25 cellular contexts compared by ENCODE assay signal in genomic region chr12:49864817-49865090, GRCh38. TPM values are rescaled to one million over a fixed set of nuclear protein-coding genes. Genes with fewer than 3 reads are reported as not detected.
DNase-seq lines count a peak whose midpoint lies in the region; ATAC-seq and TF ChIP-seq lines count a peak whose summit lies in the region.
"Had no signal": no experiment of that assay in that cellular context is flagged by ENCODE, and none has a peak within 500 bp of the region (broad histone marks: within the 10 kb centered on the region; RNA-seq: fewer than 3 reads in every experiment).

No MANE protein-coding gene starts in this region.

- peaks cover 0 to 32% (median 0%) of the 10 kb centered on the region in 7 donors for H3K27me3 ChIP-seq in spleen (replicated peaks in 1 of 7)

- peaks cover 7% of the 10 kb centered on the region for H3K36me3 Mint-ChIP-seq in glutamatergic neuron (ENCODE audit: unreplicated experiment)
- H3K36me3 Mint-ChIP-seq: CD8-positive, alpha-beta T cell had no signal

- no peak overlapping the region for H3K27ac ChIP-seq in spleen
- H3K27ac ChIP-seq: HL-60 had no signal

- intact Hi-C loops in cardiac septum (cut with DNase I) = loop anchor here (5.0 kb wide), 2 partner anchors 83 to 193 kb away; partner anchors contain the start of gene ASIC1
- intact Hi-C loops in left cardiac atrium (cut with DNase I) = loop anchor here in 1 of 2 donors (5.0 kb wide), 2 partner anchors 83 to 203 kb away; no protein-coding TSS in a partner anchor
- intact Hi-C loops in spleen (cut with DNase I; ENCODE audit: low total_unique reads) = loop anchor here (10.0 kb wide), 1 partner anchor 200 kb away; no protein-coding TSS in a partner anchor

- no peaks in the 10 kb centered on the region for H3K9me3 ChIP-seq in spleen

- peaks cover 7% of the 10 kb centered on the region for H3K9me3 Mint-ChIP-seq in glutamatergic neuron (ENCODE audit: unreplicated experiment)
- H3K9me3 Mint-ChIP-seq: CD8-positive, alpha-beta T cell had no signal

- H3K27ac Mint-ChIP-seq in glutamatergic neuron (ENCODE audit: unreplicated experiment) = peak overlapping the region; percentile 54
- H3K27ac Mint-ChIP-seq: CD8-positive, alpha-beta T cell; GM23338 had no signal

- peak overlapping the region; percentile 55 for H3K4me3 Mint-ChIP-seq in glutamatergic neuron (ENCODE audit: unreplicated experiment)
- H3K4me3 Mint-ChIP-seq: CD8-positive, alpha-beta T cell; GM23338 had no signal

- DNase-seq in cardiac septum (ENCODE audit: low spot score) = peak; percentile 51
- no peak for DNase-seq in left cardiac atrium
- DNase-seq in NCI-H69 (lab: John Stamatoyannopoulos, UW) = peak; percentile 49
- DNase-seq in glutamatergic neuron = no peak
- no peak for DNase-seq in spleen
- no peak for DNase-seq in NCI-H526 (lab: John Stamatoyannopoulos, UW)
- DNase-seq: AML-193, C1 segment of cervical spinal cord, Calu3, DMS53, GDM1, HCEC 1CT, NCI-H1105, NCI-H2081, NCI-H748 treated with DMSO at 0.1 percent for 48 hours had no signal

- peaks cover 31% of the 10 kb centered on the region for H3K4me1 Mint-ChIP-seq in glutamatergic neuron (ENCODE audit: low read depth, unreplicated experiment)

- ATAC-seq in left cardiac atrium = no peak
- no peak for ATAC-seq in GM19035 (IDR thresholded peaks at IDR 0.05; ENCODE audit: unreplicated experiment)
- ATAC-seq in HG02623 (IDR thresholded peaks at IDR 0.05; ENCODE audit: unreplicated experiment) = no peak
- ATAC-seq: CD8-positive, alpha-beta T cell; GM23338; HepG2; K562; Panc1; SK-N-SH treated with all-trans-retinoic acid at 6 μM for 48 hours had no signal

- H3K4me1 ChIP-seq in spleen = peaks cover 0 to 30% (median 10%) of the 10 kb centered on the region in 6 donors

- H3K27me3 Mint-ChIP-seq in glutamatergic neuron (ENCODE audit: unreplicated experiment) = peaks cover 4% of the 10 kb centered on the region

- no peak for TF ChIP-seq POLR2A in spleen (IDR thresholded peaks at IDR 0.05)

- H3K36me3 ChIP-seq in spleen = no peaks in the 10 kb centered on the region

- no peak for TF ChIP-seq CTCF in glutamatergic neuron (IDR thresholded peaks at IDR 0.05; ENCODE audit: partially characterized antibody, unreplicated experiment)
- TF ChIP-seq CTCF in spleen (IDR thresholded peaks at IDR 0.05 in 8 of 11, conservative IDR thresholded peaks at IDR 0.05 in 3 of 11) = no peak

- H3K4me3 ChIP-seq in spleen = no peak overlapping the region
- H3K4me3 ChIP-seq: GM23338, K562 had no signal

- 61 to 87% (median 80%) methylated on average over 2 of the region's 2 CpGs for WGBS in spleen, 5 donors

RNA-seq across cellular contexts. Expression of gene BCDIN3D, which starts 21.8 kb away (rescaled TPM):
- total RNA-seq in cardiac septum (2.6 TPM), left cardiac atrium (1 to 10 TPM; 2.9 to 4.0 TPM), glutamatergic neuron (ENCODE audit: unreplicated experiment) (5.9 TPM), spleen (1 to 10 TPM; 4.8 to 7.4 (median 5.3) TPM)
- polyA plus RNA-seq in spleen = 1 to 10 TPM; 3.3 to 5.1 (median 4.6) TPM

RNA-seq across cellular contexts. Expression of gene NCKAP5L, which starts 36.5 kb away (rescaled TPM):
- total RNA-seq in cardiac septum = 26.5 TPM
- 10 to 100 TPM; 18.6 to 18.8 TPM for total RNA-seq in left cardiac atrium
- 64.3 TPM for total RNA-seq in glutamatergic neuron (ENCODE audit: unreplicated experiment)
- total RNA-seq in spleen = 10 to 100 TPM; 19.9 to 29.4 (median 23.6) TPM
- 10 to 100 TPM in 1 of 3 donors, 1 to 10 TPM in 2; 3.6 to 15.3 (median 7.0) TPM for polyA plus RNA-seq in spleen

RNA-seq across cellular contexts. Expression of gene FAIM2, which starts 38.9 kb away (rescaled TPM):
- total RNA-seq in cardiac septum (1.7 TPM), left cardiac atrium (10 to 100 TPM in 1 of 2 donors, 1 to 10 TPM in 1; 6.4 to 25.9 TPM), glutamatergic neuron (ENCODE audit: unreplicated experiment) (3.5 TPM), spleen (1 to 10 TPM in 4 of 7 donors, under 1 TPM in 2, not detected in 1; 0.09 to 3.2 (median 1.7) TPM)
- polyA plus RNA-seq in spleen = under 1 TPM; 0.04 to 0.19 (median 0.17) TPM
- total RNA-seq: A172; Calu3; CD8-positive, alpha-beta T cell; HepG2; K562 had no signal
- polyA plus RNA-seq: HepG2 had no signal

Comparison
In these comparisons a context has a peak if more than half of its experiments do, and no peak if none do; other contexts are left out.
1. DNase-seq: peak in cardiac septum (single experiment) and NCI-H69 (single experiment); none in left cardiac atrium (single experiment), glutamatergic neuron (single experiment), spleen (single experiment) and NCI-H526 (0 of 2).